8 cellular contexts compared by ENCODE assay signal in genomic region chr2:64567473-64567872, GRCh38.
"Had no signal": no experiment of that assay in that cellular context is flagged by ENCODE, and none has a peak within 500 bp of the region (broad histone marks: within the 10 kb centered on the region; RNA-seq: fewer than 3 reads in every experiment).

No MANE protein-coding gene starts in this region.

- H3K36me3 Mint-ChIP-seq: IgD-negative memory B cell had no signal

- DNase-seq: GOT3, H9, HCEC 1CT, KBM-7 had no signal

- H3K27me3 Mint-ChIP-seq: IgD-negative memory B cell had no signal

- ATAC-seq: HepG2 had no signal

- H3K27ac ChIP-seq: HL-60, KMS-11 had no signal

- H3K4me3 Mint-ChIP-seq: H9 had no signal

- H3K4me1 Mint-ChIP-seq: H9 had no signal

- H3K27ac Mint-ChIP-seq: H9, IgD-negative memory B cell had no signal
